Comparison of ENCODE assay signal across 9 cellular contexts in genomic region chr2:69163109-69163508, GRCh38.
DNase-seq lines count a peak whose midpoint lies in the region; ATAC-seq lines count a peak whose summit lies in the region.
"Had no signal": no experiment of that assay in that cellular context is flagged by ENCODE, and none has a peak within 500 bp of the region (broad histone marks: within the 10 kb centered on the region; RNA-seq: fewer than 3 reads in every experiment).

No MANE protein-coding gene starts in this region.

- DNase-seq in HCEC 1CT (peak; percentile 93), SKM-1 treated with dmso at 0.1 percent for 144 hours (lab: John Stamatoyannopoulos, UW; ENCODE audit: unreplicated experiment) (peak; percentile 94), glomerular visceral epithelial cell (ENCODE audit: extremely low spot score) (peak; percentile 78), epidermal melanocyte (ENCODE audit: insufficient read length, low spot score) (no peak), MG63 (no peak)
- peak; percentile 6 for DNase-seq in stimulated activated naive B cell treated with anti-CD40 and anti-IgM and Interleukin-4, amounts not matched to agents 10 μg/mL and 1 μg/mL and 100 μg/mL, for 72 hours

- H3K4me3 ChIP-seq in MG63 = no peak overlapping the region

- H3K9me3 ChIP-seq in MG63 = no peaks in the 10 kb centered on the region

- H3K4me3 Mint-ChIP-seq in stimulated activated naive B cell treated with anti-CD40 and anti-IgM and Interleukin-4, amounts not matched to agents 10 μg/mL and 1 μg/mL and 100 μg/mL, for 72 hours = no peak overlapping the region
- H3K4me3 Mint-ChIP-seq: IgD-negative memory B cell had no signal

- H3K9me3 Mint-ChIP-seq in stimulated activated naive B cell treated with anti-CD40 and anti-IgM and Interleukin-4, amounts not matched to agents 10 μg/mL and 1 μg/mL and 100 μg/mL, for 72 hours = no peaks in the 10 kb centered on the region
- H3K9me3 Mint-ChIP-seq: IgD-negative memory B cell had no signal

- no peak overlapping the region for H3K27ac Mint-ChIP-seq in stimulated activated naive B cell treated with anti-CD40 and anti-IgM and Interleukin-4, amounts not matched to agents 10 μg/mL and 1 μg/mL and 100 μg/mL, for 72 hours
- H3K27ac Mint-ChIP-seq: IgD-negative memory B cell had no signal

- H3K27me3 Mint-ChIP-seq in stimulated activated naive B cell treated with anti-CD40 and anti-IgM and Interleukin-4, amounts not matched to agents 10 μg/mL and 1 μg/mL and 100 μg/mL, for 72 hours = peaks cover 0 to 7% of the 10 kb centered on the region in 2 donors

- peak; percentile 94 to 95 for ATAC-seq in stimulated activated naive B cell treated with anti-CD40 and anti-IgM and Interleukin-4, amounts not matched to agents 10 μg/mL and 1 μg/mL and 100 μg/mL, for 72 hours (replicated peaks)
- no peak for ATAC-seq in HG03354 (IDR thresholded peaks at IDR 0.05; ENCODE audit: poor library complexity, severe bottlenecking, unreplicated experiment)
- no peak for ATAC-seq in GM18873 (IDR thresholded peaks at IDR 0.05; ENCODE audit: low FRiP score, unreplicated experiment)

- H3K36me3 ChIP-seq in MG63 = peaks cover 23% of the 10 kb centered on the region

- peaks cover 8 to 14% of the 10 kb centered on the region in 2 donors for H3K4me1 Mint-ChIP-seq in stimulated activated naive B cell treated with anti-CD40 and anti-IgM and Interleukin-4, amounts not matched to agents 10 μg/mL and 1 μg/mL and 100 μg/mL, for 72 hours

- no peaks in the 10 kb centered on the region for H3K27me3 ChIP-seq in MG63

- no peaks in the 10 kb centered on the region for H3K36me3 Mint-ChIP-seq in stimulated activated naive B cell treated with anti-CD40 and anti-IgM and Interleukin-4, amounts not matched to agents 10 μg/mL and 1 μg/mL and 100 μg/mL, for 72 hours
- H3K36me3 Mint-ChIP-seq: IgD-negative memory B cell had no signal

Comparison
In these comparisons a context has a peak if more than half of its experiments do, and no peak if none do; other contexts are left out.
1. DNase-seq: peak in HCEC 1CT (single experiment), SKM-1 treated with dmso at 0.1 percent for 144 hours (single experiment), glomerular visceral epithelial cell (single experiment) and stimulated activated naive B cell treated with anti-CD40 and anti-IgM and Interleukin-4, amounts not matched to agents 10 μg/mL and 1 μg/mL and 100 μg/mL, for 72 hours (single experiment); none in epidermal melanocyte (single experiment) and MG63 (single experiment).
2. ATAC-seq: peak in stimulated activated naive B cell treated with anti-CD40 and anti-IgM and Interleukin-4, amounts not matched to agents 10 μg/mL and 1 μg/mL and 100 μg/mL, for 72 hours (2 of 2); none in HG03354 (single experiment) and GM18873 (single experiment).